Comparison of ENCODE assay signal across 13 cellular contexts in genomic region chr20:17651761-17652388, GRCh38. TPM values are rescaled to one million over a fixed set of nuclear protein-coding genes. Genes with fewer than 3 reads are reported as not detected.
DNase-seq lines count a peak whose midpoint lies in the region; ATAC-seq and TF ChIP-seq lines count a peak whose summit lies in the region.
"Had no signal": no experiment of that assay in that cellular context is flagged by ENCODE, and none has a peak within 500 bp of the region (broad histone marks: within the 10 kb centered on the region; RNA-seq: fewer than 3 reads in every experiment).

No MANE protein-coding gene starts in this region.

- no peaks in the 10 kb centered on the region for H3K9me3 Mint-ChIP-seq in Caco-2 (ENCODE audit: unreplicated experiment)
- no peaks in the 10 kb centered on the region for H3K9me3 Mint-ChIP-seq in nephron
- no peaks in the 10 kb centered on the region for H3K9me3 Mint-ChIP-seq in activated T-cell treated with anti-CD3 and anti-CD28 coated beads, Interleukin-2, amount 50 U/mL, for 72 hours

- no peak overlapping the region for H3K27ac Mint-ChIP-seq in Caco-2 (ENCODE audit: unreplicated experiment)
- H3K27ac Mint-ChIP-seq in nephron = peak overlapping the region in 2 of 3 experiments; percentile 44 to 52
- H3K27ac Mint-ChIP-seq in activated T-cell treated with anti-CD3 and anti-CD28 coated beads, Interleukin-2, amount 50 U/mL, for 72 hours = no peak overlapping the region

- H3K4me1 ChIP-seq in Caco-2 = 0 out of 2 replicates have a peak, but pooled peaks cover 8% of the 10 kb centered on the region

- ATAC-seq in HG02852 (IDR thresholded peaks at IDR 0.05; ENCODE audit: unreplicated experiment) (no peak), GM19351 (IDR thresholded peaks at IDR 0.05; ENCODE audit: unreplicated experiment) (no peak)
- ATAC-seq in activated T-cell treated with anti-CD3 and anti-CD28 coated beads, Interleukin-2, amount 50 U/mL, for 72 hours (replicated peaks in 1 of 2) = no peak

- intact Hi-C loops in Caco-2 (cut with micrococcal nuclease; ENCODE audit: unreplicated experiment) = no loop called here

- in situ Hi-C loops in GM13976 (cut with MboI; ENCODE audit: low sequenced_read_pairs, unreplicated experiment) = no loop called here

- peaks cover 16% of the 10 kb centered on the region for H3K36me3 ChIP-seq in Caco-2 (ENCODE audit: control insufficient read depth, insufficient read depth, low read length)

- no TSS peak for BruUV-seq in Caco-2 (replicated peaks; lab: Mats Ljungman, UMichigan)

- peaks cover 99% of the 10 kb centered on the region for H3K36me3 Mint-ChIP-seq in Caco-2 (ENCODE audit: insufficient read depth, unreplicated experiment)
- peaks cover 20% of the 10 kb centered on the region for H3K36me3 Mint-ChIP-seq in nephron (ENCODE audit: low read depth)
- no peaks in the 10 kb centered on the region for H3K36me3 Mint-ChIP-seq in activated T-cell treated with anti-CD3 and anti-CD28 coated beads, Interleukin-2, amount 50 U/mL, for 72 hours (ENCODE audit: insufficient read depth in 2 of 2)

- no peaks in the 10 kb centered on the region for H3K9me3 ChIP-seq in Caco-2
- H3K9me3 ChIP-seq: SJCRH30 had no signal

- peaks cover 21% of the 10 kb centered on the region for H3K4me1 Mint-ChIP-seq in Caco-2 (ENCODE audit: low read depth, unreplicated experiment)
- H3K4me1 Mint-ChIP-seq in nephron = peaks cover 86% of the 10 kb centered on the region
- H3K4me1 Mint-ChIP-seq in activated T-cell treated with anti-CD3 and anti-CD28 coated beads, Interleukin-2, amount 50 U/mL, for 72 hours (ENCODE audit: low read depth) = peaks cover 8% of the 10 kb centered on the region

- H3K27ac ChIP-seq in VCaP = peak overlapping the region; percentile 49
- H3K27ac ChIP-seq: SJCRH30 had no signal

- H3K27me3 Mint-ChIP-seq in Caco-2 (ENCODE audit: insufficient read depth, unreplicated experiment) = no peaks in the 10 kb centered on the region
- H3K27me3 Mint-ChIP-seq in nephron (ENCODE audit: low read depth) = no peaks in the 10 kb centered on the region
- no peaks in the 10 kb centered on the region for H3K27me3 Mint-ChIP-seq in activated T-cell treated with anti-CD3 and anti-CD28 coated beads, Interleukin-2, amount 50 U/mL, for 72 hours (ENCODE audit: low read depth)

- DNase-seq in Caco-2 = peak; percentile 67 to 69
- DNase-seq in GM13976 (ENCODE audit: low spot score) = peak; percentile 38
- DNase-seq in activated CD4-positive, alpha-beta T cell treated with anti-CD3 and anti-CD28 coated beads for 4 hours = no peak
- DNase-seq in activated T-cell treated with anti-CD3 and anti-CD28 coated beads, Interleukin-2, amount 50 U/mL, for 72 hours = no peak
- DNase-seq: activated CD4-positive, alpha-beta T cell treated with anti-CD3 and anti-CD28 coated beads for 48 hours; SJCRH30; stimulated activated CD4-positive, alpha-beta T cell treated with anti-CD3 and anti-CD28 coated beads, Interleukin-4, amount 100 ng/mL, for 4 hours had no signal

- H3K4me3 Mint-ChIP-seq in Caco-2 (ENCODE audit: unreplicated experiment) = no peak overlapping the region
- no peak overlapping the region for H3K4me3 Mint-ChIP-seq in nephron
- H3K4me3 Mint-ChIP-seq in activated T-cell treated with anti-CD3 and anti-CD28 coated beads, Interleukin-2, amount 50 U/mL, for 72 hours = no peak overlapping the region

- H3K4me3 ChIP-seq in Caco-2 (ENCODE audit: low read depth, low read length) = no peak overlapping the region
- H3K4me3 ChIP-seq: SJCRH30 had no signal

- TF ChIP-seq CTCF in Caco-2 (IDR thresholded peaks at IDR 0.05; ENCODE audit: insufficient read depth in 1 of 2, low read depth in 1 of 2, low read length in 1 of 2, severe bottlenecking in 1 of 2, unreplicated experiment in 1 of 2) (peak; percentile 31 to 70), GM13976 (IDR thresholded peaks at IDR 0.05; ENCODE audit: borderline replicate concordance, control extremely low read depth, extremely low read depth, insufficient read depth, missing control alignments) (peak; percentile 28), VCaP (conservative IDR thresholded peaks at IDR 0.05) (peak; percentile 85), nephron (IDR thresholded peaks at IDR 0.05; ENCODE audit: unreplicated experiment in 3 of 3) (no peak)

- H3K27me3 ChIP-seq in Caco-2 (replicated peaks; ENCODE audit: control insufficient read depth, insufficient read depth, low read length) = no peaks in the 10 kb centered on the region
- H3K27me3 ChIP-seq: SJCRH30 had no signal

- CTCF ChIA-PET in Caco-2 (lab: Charles Lee) = interaction anchor here (0.7 to 1.3 kb wide), 5 partner anchors 31 to 287 kb away, joined by 3 to 5 read pairs (median 3); partner anchors contain the start of gene RRBP1

- POLR2A ChIA-PET in Caco-2 (lab: Charles Lee) = no interaction called here

RNA-seq across cellular contexts. Expression of gene RRBP1, which starts 30.2 kb away (rescaled TPM):
- total RNA-seq in Caco-2 (2022) = 665 and 758 TPM in 2 replicates
- 10 to 100 TPM; 17.1 to 25.7 TPM for total RNA-seq in activated T-cell treated with anti-CD3 and anti-CD28 coated beads, Interleukin-2, amount 50 U/mL, for 72 hours

RNA-seq across cellular contexts. Expression of gene BANF2, which starts 47.9 kb away (rescaled TPM):
- total RNA-seq in Caco-2 (2022) = 2.1 and 3.0 TPM in 2 replicates
- total RNA-seq in activated T-cell treated with anti-CD3 and anti-CD28 coated beads, Interleukin-2, amount 50 U/mL, for 72 hours = not detected
- total RNA-seq: HT1080, SJCRH30, temporal lobe had no signal

Comparison
In these comparisons a context has a peak if more than half of its experiments do, and no peak if none do; other contexts are left out.
1. DNase-seq: peak in Caco-2 (2 of 2) and GM13976 (single experiment); none in activated CD4-positive, alpha-beta T cell treated with anti-CD3 and anti-CD28 coated beads for 4 hours (0 of 2) and activated T-cell treated with anti-CD3 and anti-CD28 coated beads, Interleukin-2, amount 50 U/mL, for 72 hours (0 of 2).
2. H3K27ac Mint-ChIP-seq: peak in nephron (2 of 3); none in Caco-2 (single experiment) and activated T-cell treated with anti-CD3 and anti-CD28 coated beads, Interleukin-2, amount 50 U/mL, for 72 hours (single experiment).
3. CTCF ChIP-seq: peak in Caco-2 (2 of 2), GM13976 (single experiment) and VCaP (single experiment); none in nephron (0 of 3).
4. RNA of gene RRBP1, which starts 30.2 kb away (total RNA-seq): 665 to 758 TPM in Caco-2; 17.1 to 25.7 TPM in activated T-cell treated with anti-CD3 and anti-CD28 coated beads, Interleukin-2, amount 50 U/mL, for 72 hours; every median in the first group is over 10 times any median in the second.